In the genomic region with DNA sequence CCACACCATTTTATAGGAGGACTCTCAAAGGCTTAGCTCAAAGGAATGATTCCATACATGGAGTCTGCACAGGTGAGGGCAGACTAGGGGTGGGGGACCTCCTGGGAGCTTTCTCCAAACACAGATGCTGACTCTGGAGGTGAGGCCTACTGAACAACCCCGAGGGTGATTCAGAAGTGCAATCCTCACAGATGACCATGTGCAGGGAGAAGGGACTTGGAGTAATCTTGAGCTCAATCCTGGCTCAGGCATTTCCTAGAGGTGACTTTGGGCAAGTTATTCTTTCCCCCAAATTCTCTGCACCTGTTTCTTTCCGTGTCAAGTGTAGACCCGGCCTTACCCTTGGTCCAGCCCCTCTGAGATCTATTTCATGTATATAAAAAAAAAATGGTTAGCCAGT, we compare ENCODE assay signal across 20 cellular contexts.
"Had no signal": no experiment of that assay in that cellular context is flagged by ENCODE, and none has a peak within 500 bp of the region (broad histone marks: within the 10 kb centered on the region; RNA-seq: fewer than 3 reads in every experiment).

No MANE protein-coding gene starts in this region.

- H3K27ac ChIP-seq: colonic mucosa, dorsolateral prefrontal cortex, gastroesophageal sphincter, heart left ventricle, pancreas, stomach, suprapubic skin, tibial nerve had no signal

- H3K4me1 ChIP-seq: colonic mucosa, gastroesophageal sphincter, heart left ventricle, pancreas, stomach had no signal

- DNase-seq: activated CD4-positive, alpha-beta T cell treated with anti-CD3 and anti-CD28 coated beads for 1 hour; activated T-cell treated with anti-CD3 and anti-CD28 coated beads, Interleukin-2, amount 50 U/mL, for 24 hours; aorta; colonic mucosa; dorsolateral prefrontal cortex; effector memory CD8-positive, alpha-beta T cell; heart left ventricle; midbrain; natural killer cell; pancreas; right cardiac atrium; stimulated activated CD4-positive, alpha-beta T cell treated with anti-CD3 and anti-CD28 coated beads, Interleukin-4, amount 100 ng/mL, for 4 hours; stomach; T-helper 9 cell had no signal

- H3K36me3 ChIP-seq: colonic mucosa, heart left ventricle, pancreas, suprapubic skin, tibial nerve had no signal

- ATAC-seq: activated naive CD4-positive, alpha-beta T cell treated with anti-CD3 and anti-CD28 coated beads, Interleukin-2, amount 50 U/mL, for 72 hours; activated T-helper 17 cell treated with anti-CD3 and anti-CD28 coated beads, Interleukin-2, amount 50 U/mL, for 72 hours; effector memory CD8-positive, alpha-beta T cell; esophagus mucosa; gastroesophageal sphincter; heart left ventricle; natural killer cell; pancreas; right cardiac atrium had no signal

- H3K9me3 ChIP-seq: colonic mucosa, gastroesophageal sphincter, heart left ventricle, pancreas, stomach, suprapubic skin, tibial nerve had no signal

- H3K4me3 ChIP-seq: colonic mucosa, dorsolateral prefrontal cortex, gastroesophageal sphincter, heart left ventricle, pancreas, stomach, suprapubic skin, tibial nerve had no signal

- H3K27me3 ChIP-seq: colonic mucosa, dorsolateral prefrontal cortex, gastroesophageal sphincter, heart left ventricle, pancreas, stomach, suprapubic skin, tibial nerve had no signal
